21 cellular contexts compared by ENCODE assay signal in genomic region chr7:85510287-85510686, GRCh38.
"Had no signal": no experiment of that assay in that cellular context is flagged by ENCODE, and none has a peak within 500 bp of the region (broad histone marks: within the 10 kb centered on the region; RNA-seq: fewer than 3 reads in every experiment).

No MANE protein-coding gene starts in this region.

- DNase-seq: activated B cell treated with CpG ODN at 0.5 μM for 24 hours; activated CD4-positive, alpha-beta memory T cell treated with anti-CD3 and anti-CD28 coated beads for 36 hours; activated CD4-positive, alpha-beta T cell treated with anti-CD3 and anti-CD28 coated beads for 36 hours; activated effector memory CD4-positive, alpha-beta T cell treated with Interleukin-2 at 50 U/mL for 16 hours; activated naive CD4-positive, alpha-beta T cell treated with anti-CD3 and anti-CD28 coated beads, Interleukin-2, amount 10 ng/mL, durations not matched to agents 7 days and 5 days; activated T-cell treated with anti-CD3 and anti-CD28 coated beads, Interleukin-2, amount 50 U/mL, for 72 hours; amygdala; cortex of kidney; left lung; naive thymus-derived CD8-positive, alpha-beta T cell; posterior cingulate gyrus; retina; spleen; stimulated activated CD4-positive, alpha-beta T cell treated with anti-CD3 and anti-CD28 coated beads, Interleukin-4, amount 100 ng/mL, for 1 hour; stimulated activated naive CD4-positive, alpha-beta T cell; testis; trophoblast cell; uterus had no signal

- H3K4me2 ChIP-seq: neural progenitor cell had no signal

- H3K4me3 ChIP-seq: left lung, lung, neural progenitor cell, spleen, testis, uterus had no signal

- H2AFZ ChIP-seq: neural progenitor cell had no signal

- H3K9ac ChIP-seq: neural progenitor cell had no signal

- H3K9me3 ChIP-seq: left lung, spleen, testis, uterus had no signal

- H3K36me3 ChIP-seq: left lung, neural progenitor cell, spleen, uterus had no signal

- H3K27me3 ChIP-seq: left lung, neural progenitor cell, spleen, testis, uterus had no signal

- H3K27ac ChIP-seq: epithelial cell of prostate, left lung, neural progenitor cell, spleen, testis, uterus had no signal

- H3K4me1 ChIP-seq: left lung, neural progenitor cell, spleen, testis, uterus had no signal

- ATAC-seq: activated CD4-positive, alpha-beta T cell treated with anti-CD3 and anti-CD28 coated beads for 36 hours; activated T-cell treated with anti-CD3 and anti-CD28 coated beads, Interleukin-2, amount 50 U/mL, for 72 hours; left lung; naive thymus-derived CD8-positive, alpha-beta T cell had no signal
